Comparison of ENCODE assay signal across 13 cellular contexts in genomic region chr2:136058951-136059530, GRCh38. TPM values are rescaled to one million over a fixed set of nuclear protein-coding genes. Genes with fewer than 3 reads are reported as not detected.
A peak's percentile ranks its signal among the peaks of the same experiment; 100 is the strongest.
DNase-seq lines count a peak whose midpoint lies in the region; ATAC-seq and TF ChIP-seq lines count a peak whose summit lies in the region.
"Had no signal": no experiment of that assay in that cellular context is flagged by ENCODE, and none has a peak within 500 bp of the region (broad histone marks: within the 10 kb centered on the region; RNA-seq: fewer than 3 reads in every experiment).

No MANE protein-coding gene starts in this region.

- H3K27me3 ChIP-seq in cardiac muscle cell (no peaks in the 10 kb centered on the region), right atrium auricular region (no peaks in the 10 kb centered on the region), Caco-2 (replicated peaks; ENCODE audit: control insufficient read depth, insufficient read depth, low read length) (no peaks in the 10 kb centered on the region)

- peaks cover 6 to 8% of the 10 kb centered on the region in 2 donors for H3K9me3 Mint-ChIP-seq in stimulated activated naive B cell treated with anti-CD40 and anti-IgM and Interleukin-4, amounts not matched to agents 10 μg/mL and 1 μg/mL and 100 μg/mL, for 72 hours
- H3K9me3 Mint-ChIP-seq in chondrocyte (ENCODE audit: low read depth) = no peaks in the 10 kb centered on the region
- H3K9me3 Mint-ChIP-seq in Caco-2 (ENCODE audit: unreplicated experiment) = peaks cover 14% of the 10 kb centered on the region
- H3K9me3 Mint-ChIP-seq: activated naive CD4-positive, alpha-beta T cell treated with anti-CD3 and anti-CD28 coated beads for 36 hours; mesothelial cell of epicardium had no signal

- H3K27ac ChIP-seq in cardiac muscle cell (peak overlapping the region; percentile 63), right atrium auricular region (no peak overlapping the region)

- H3K9me3 ChIP-seq in cardiac muscle cell (ENCODE audit: low read depth) (no peaks in the 10 kb centered on the region), right atrium auricular region (no peaks in the 10 kb centered on the region), Caco-2 (no peaks in the 10 kb centered on the region)

- peaks cover 3 to 4% of the 10 kb centered on the region in 2 donors for H3K36me3 Mint-ChIP-seq in stimulated activated naive B cell treated with anti-CD40 and anti-IgM and Interleukin-4, amounts not matched to agents 10 μg/mL and 1 μg/mL and 100 μg/mL, for 72 hours
- H3K36me3 Mint-ChIP-seq in chondrocyte (ENCODE audit: low read depth) = no peaks in the 10 kb centered on the region
- no peaks in the 10 kb centered on the region for H3K36me3 Mint-ChIP-seq in Caco-2 (ENCODE audit: insufficient read depth, unreplicated experiment)
- H3K36me3 Mint-ChIP-seq: CD14-positive monocyte, mesothelial cell of epicardium had no signal

- POLR2A ChIA-PET in Caco-2 (lab: Charles Lee) = no interaction called here

- BruUV-seq in Caco-2 (replicated peaks; lab: Mats Ljungman, UMichigan) = no TSS peak

- H3K4me3 Mint-ChIP-seq in stimulated activated naive B cell treated with anti-CD40 and anti-IgM and Interleukin-4, amounts not matched to agents 10 μg/mL and 1 μg/mL and 100 μg/mL, for 72 hours = peak overlapping the region; percentile 39 to 55
- H3K4me3 Mint-ChIP-seq in chondrocyte (ENCODE audit: unreplicated experiment) (no peak overlapping the region), Caco-2 (ENCODE audit: unreplicated experiment) (no peak overlapping the region)
- H3K4me3 Mint-ChIP-seq: activated naive CD4-positive, alpha-beta T cell treated with anti-CD3 and anti-CD28 coated beads for 36 hours; CD14-positive monocyte; mesothelial cell of epicardium had no signal

- H3K4me1 ChIP-seq in cardiac muscle cell (ENCODE audit: low read depth) = peaks cover 28% of the 10 kb centered on the region
- H3K4me1 ChIP-seq in right atrium auricular region = no peaks in the 10 kb centered on the region
- no peaks in the 10 kb centered on the region for H3K4me1 ChIP-seq in Caco-2

- no peak for DNase-seq in cardiac muscle cell (ENCODE audit: low read depth in 1 of 2, low spot score in 1 of 2)
- DNase-seq in right atrium auricular region (ENCODE audit: low spot score) = no peak
- peak; percentile 33 for DNase-seq in stimulated activated naive B cell treated with anti-CD40 and anti-IgM and Interleukin-4, amounts not matched to agents 10 μg/mL and 1 μg/mL and 100 μg/mL, for 72 hours
- no peak for DNase-seq in activated gamma-delta T cell (lab: John Stamatoyannopoulos, UW)
- DNase-seq in chondrocyte (ENCODE audit: low spot score) = no peak
- DNase-seq in Caco-2 = no peak
- DNase-seq: H7, NCI-H2029 had no signal

- H3K27me3 Mint-ChIP-seq in stimulated activated naive B cell treated with anti-CD40 and anti-IgM and Interleukin-4, amounts not matched to agents 10 μg/mL and 1 μg/mL and 100 μg/mL, for 72 hours = no peaks in the 10 kb centered on the region
- H3K27me3 Mint-ChIP-seq in chondrocyte (ENCODE audit: low read depth) (peaks cover 5% of the 10 kb centered on the region), Caco-2 (ENCODE audit: insufficient read depth, unreplicated experiment) (peaks cover 3% of the 10 kb centered on the region)

- no peak overlapping the region for H3K4me3 ChIP-seq in cardiac muscle cell
- no peak overlapping the region for H3K4me3 ChIP-seq in right atrium auricular region
- no peak overlapping the region for H3K4me3 ChIP-seq in Caco-2 (ENCODE audit: low read depth, low read length)

- TF ChIP-seq CTCF in cardiac muscle cell (IDR thresholded peaks at IDR 0.05; ENCODE audit: low read depth, low read length) = no peak
- no peak for TF ChIP-seq CTCF in right atrium auricular region (IDR thresholded peaks at IDR 0.05)
- TF ChIP-seq CTCF in chondrocyte (IDR thresholded peaks at IDR 0.05) = no peak
- TF ChIP-seq CTCF in Caco-2 (IDR thresholded peaks at IDR 0.05; ENCODE audit: insufficient read depth in 1 of 2, low read depth in 1 of 2, low read length in 1 of 2, severe bottlenecking in 1 of 2, unreplicated experiment in 1 of 2) = no peak

- peak; percentile 53 for ATAC-seq in HG02571 (IDR thresholded peaks at IDR 0.05; ENCODE audit: unreplicated experiment)
- ATAC-seq in HG03571 (IDR thresholded peaks at IDR 0.05; ENCODE audit: unreplicated experiment) = peak; percentile 55
- peak; percentile 73 to 81 for ATAC-seq in stimulated activated naive B cell treated with anti-CD40 and anti-IgM and Interleukin-4, amounts not matched to agents 10 μg/mL and 1 μg/mL and 100 μg/mL, for 72 hours (replicated peaks)

- peak overlapping the region; percentile 91 for H3K27ac Mint-ChIP-seq in stimulated activated naive B cell treated with anti-CD40 and anti-IgM and Interleukin-4, amounts not matched to agents 10 μg/mL and 1 μg/mL and 100 μg/mL, for 72 hours
- H3K27ac Mint-ChIP-seq in chondrocyte (ENCODE audit: unreplicated experiment) (no peak overlapping the region), Caco-2 (ENCODE audit: unreplicated experiment) (no peak overlapping the region)
- H3K27ac Mint-ChIP-seq: activated naive CD4-positive, alpha-beta T cell treated with anti-CD3 and anti-CD28 coated beads for 36 hours; mesothelial cell of epicardium had no signal

- CTCF ChIA-PET in Caco-2 (lab: Charles Lee) = no interaction called here

- H3K4me1 Mint-ChIP-seq in stimulated activated naive B cell treated with anti-CD40 and anti-IgM and Interleukin-4, amounts not matched to agents 10 μg/mL and 1 μg/mL and 100 μg/mL, for 72 hours = peaks cover 48 to 78% of the 10 kb centered on the region in 2 donors
- no peaks in the 10 kb centered on the region for H3K4me1 Mint-ChIP-seq in chondrocyte (ENCODE audit: low read depth)
- no peaks in the 10 kb centered on the region for H3K4me1 Mint-ChIP-seq in Caco-2 (ENCODE audit: low read depth, unreplicated experiment)

- H3K36me3 ChIP-seq in cardiac muscle cell (no peaks in the 10 kb centered on the region), right atrium auricular region (no peaks in the 10 kb centered on the region), Caco-2 (ENCODE audit: control insufficient read depth, insufficient read depth, low read length) (no peaks in the 10 kb centered on the region)

- intact Hi-C loops in Caco-2 (cut with micrococcal nuclease; ENCODE audit: unreplicated experiment) = no loop called here

RNA-seq across cellular contexts. Expression of gene CXCR4, which starts 58.9 kb away (rescaled TPM):
- total RNA-seq in cardiac muscle cell (2.4 and 5.8 TPM in 2 replicates), right atrium auricular region (10 to 100 TPM; 11.9 to 12.4 TPM), chondrocyte (not detected in 3 replicates), Caco-2 (2022) (1.00 and 1.4 TPM in 2 replicates)
- polyA plus RNA-seq in cardiac muscle cell = 1.1 and 5.7 TPM in 2 replicates

Comparison
In these comparisons a context has a peak if more than half of its experiments do, and no peak if none do; other contexts are left out.
1. H3K4me3 Mint-ChIP-seq: peak in stimulated activated naive B cell treated with anti-CD40 and anti-IgM and Interleukin-4, amounts not matched to agents 10 μg/mL and 1 μg/mL and 100 μg/mL, for 72 hours (2 of 2); none in chondrocyte (single experiment) and Caco-2 (single experiment).
2. Peak in every context shown above with its lines, with median percentiles within 50 percentile points of each other: ATAC-seq.